21 cellular contexts compared by ENCODE assay signal in genomic region chr6:63492476-63492875, GRCh38.
A peak's percentile ranks its signal among the peaks of the same experiment; 100 is the strongest.
DNase-seq lines count a peak whose midpoint lies in the region; ATAC-seq, FAIRE-seq and TF ChIP-seq lines count a peak whose summit lies in the region.
"Had no signal": no experiment of that assay in that cellular context is flagged by ENCODE, and none has a peak within 500 bp of the region (broad histone marks: within the 10 kb centered on the region; RNA-seq: fewer than 3 reads in every experiment).

No MANE protein-coding gene starts in this region.

- DNase-seq in A549 (ENCODE audit: low read depth in 1 of 2, low spot score in 1 of 2), result peak in 1 of 2 experiments; percentile 12
- DNase-seq in HCT116 (ENCODE audit: low read depth, low spot score), result no peak
- DNase-seq in colonic mucosa, result no peak
- DNase-seq in pancreas, result no peak
- DNase-seq in activated T-cell treated with anti-CD3 and anti-CD28 coated beads, Interleukin-2, amount 50 U/mL, for 24 hours, result no peak
- no peak for DNase-seq in activated CD8-positive, alpha-beta memory T cell treated with anti-CD3 and anti-CD28 coated beads, Interleukin-2, amount 50 U/mL, for 4 hours
- DNase-seq in nephron progenitor cell, result no peak
- DNase-seq: DMS79; Karpas-422; MG63; NCI-H1048; NCI-H146; NCI-H2029 treated with DMSO at 0.1 percent for 48 hours; NCI-H748 treated with DMSO at 0.1 percent for 48 hours; NK-92 treated with Interleukin-12 subunit alpha and Interleukin-12 subunit beta, amount 100 ng/mL, for 24 hours; SHP77; SK-N-SH had no signal

- no peaks in the 10 kb centered on the region for H3K9me3 Mint-ChIP-seq in activated T-cell treated with anti-CD3 and anti-CD28 coated beads, Interleukin-2, amount 50 U/mL, for 24 hours
- H3K9me3 Mint-ChIP-seq in nephron progenitor cell, result no peaks in the 10 kb centered on the region
- H3K9me3 Mint-ChIP-seq: CD14-positive monocyte, IgD-negative memory B cell had no signal

- H3K27ac ChIP-seq in A549 (peak overlapping the region; percentile 58 to 78; a peak in 4 of 6 replicates), HCT116 (ENCODE audit: low read depth, low read length) (no peak overlapping the region), colonic mucosa (peak overlapping the region; percentile 19), pancreas (no peak overlapping the region)

- no peaks in the 10 kb centered on the region for H3K36me3 Mint-ChIP-seq in activated T-cell treated with anti-CD3 and anti-CD28 coated beads, Interleukin-2, amount 50 U/mL, for 24 hours (ENCODE audit: low read depth)
- no peaks in the 10 kb centered on the region for H3K36me3 Mint-ChIP-seq in nephron progenitor cell (ENCODE audit: low read depth)
- H3K36me3 Mint-ChIP-seq: CD14-positive monocyte, IgD-negative memory B cell had no signal

- no peak for TF ChIP-seq EP300 in A549 (IDR thresholded peaks at IDR 0.05)

- FAIRE-seq in A549 (lab: Jason Lieb, UNC) (no peak), pancreas (lab: Jason Lieb, UNC) (no peak)
- FAIRE-seq: HTR-8/SVneo had no signal

- H3K4me3 Mint-ChIP-seq in activated T-cell treated with anti-CD3 and anti-CD28 coated beads, Interleukin-2, amount 50 U/mL, for 24 hours, result no peak overlapping the region
- H3K4me3 Mint-ChIP-seq in nephron progenitor cell, result no peak overlapping the region
- H3K4me3 Mint-ChIP-seq: CD14-positive monocyte, IgD-negative memory B cell had no signal

- intact Hi-C loops in HCT116 (cut with micrococcal nuclease) (no loop called here), colonic mucosa (cut with DNase I) (no loop called here), pancreas (cut with DNase I) (no loop called here)

- ATAC-seq in A549 (peak in 1 of 2 experiments; percentile 40; a peak in 1 of 6 replicates), HCT116 (no peak), pancreas (peak; percentile 78 to 90 (median 84))

- H3K9me3 ChIP-seq in A549 (no peaks in the 10 kb centered on the region), HCT116 (ENCODE audit: control insufficient read depth in 1 of 2, insufficient read depth in 1 of 2, low read depth in 1 of 2, low read length in 2 of 2) (no peaks in the 10 kb centered on the region), colonic mucosa (no peaks in the 10 kb centered on the region), pancreas (no peaks in the 10 kb centered on the region)
- H3K9me3 ChIP-seq: HAP-1, MG63, SK-N-SH had no signal

- RAD21 ChIA-PET in HCT116 (lab: Charles Lee; ENCODE audit: low non-redundant PET in 1 of 2, low total read pairs in 2 of 2, uncharacterized antibody in 2 of 2, unreplicated experiment in 2 of 2), result no interaction called here

- no peak overlapping the region for H2AFZ ChIP-seq in HCT116 (ENCODE audit: low read depth, low read length, poor library complexity, severe bottlenecking)

- H3K27ac Mint-ChIP-seq in activated T-cell treated with anti-CD3 and anti-CD28 coated beads, Interleukin-2, amount 50 U/mL, for 24 hours, result no peak overlapping the region
- no peak overlapping the region for H3K27ac Mint-ChIP-seq in nephron progenitor cell
- H3K27ac Mint-ChIP-seq: CD14-positive monocyte, IgD-negative memory B cell had no signal

- CTCF ChIA-PET in A549 (lab: Yijun Ruan, JAX) (no interaction called here), HCT116 (lab: Charles Lee) (interaction anchor here (0.6 kb wide), 1 partner anchor 334 kb away, joined by 3 read pairs; no protein-coding TSS in a partner anchor)

- POLR2A ChIA-PET in A549 (lab: Yijun Ruan, JAX) (interaction anchor here (0.6 kb wide), 1 partner anchor 67 kb away, joined by 4 read pairs; no protein-coding TSS in a partner anchor), HCT116 (lab: Charles Lee) (interaction anchor here (1.1 kb wide), 1 partner anchor 12 kb away, joined by 3 read pairs; no protein-coding TSS in a partner anchor)

- H3K27me3 ChIP-seq in HCT116 (ENCODE audit: insufficient read depth, low read length), result no peaks in the 10 kb centered on the region
- H3K27me3 ChIP-seq in colonic mucosa, result no peaks in the 10 kb centered on the region
- no peaks in the 10 kb centered on the region for H3K27me3 ChIP-seq in pancreas
- H3K27me3 ChIP-seq: MG63 had no signal

- WGBS in A549 (ENCODE audit: missing lambda C conversion rate), result 15% methylated on average over 2 of the region's 2 CpGs
- 6 to 15% methylated on average over 2 of the region's 2 CpGs for WGBS in pancreas, 2 donors

- H3K4me1 ChIP-seq in A549 (peaks cover 50% of the 10 kb centered on the region), HCT116 (ENCODE audit: control insufficient read depth in 1 of 2, insufficient read depth in 2 of 2, low read length in 2 of 2) (peaks cover 11 to 51% of the 10 kb centered on the region in 2 experiments), colonic mucosa (no peaks in the 10 kb centered on the region), pancreas (peaks cover 4 to 8% (median 5%) of the 10 kb centered on the region in 3 donors)
- H3K4me1 ChIP-seq: HAP-1 had no signal

- no peaks in the 10 kb centered on the region for H3K36me3 ChIP-seq in HCT116 (ENCODE audit: control insufficient read depth in 1 of 2, insufficient read depth in 2 of 2, low read length in 2 of 2)
- H3K36me3 ChIP-seq in colonic mucosa, result no peaks in the 10 kb centered on the region
- H3K36me3 ChIP-seq in pancreas, result no peaks in the 10 kb centered on the region
- H3K36me3 ChIP-seq: HAP-1, MG63 had no signal

- H4K20me1 ChIP-seq in HCT116 (ENCODE audit: insufficient read depth), result no peaks in the 10 kb centered on the region

- H3K4me3 ChIP-seq in A549 (no peak overlapping the region), HCT116 (replicated peaks in 1 of 2; ENCODE audit: low read depth in 1 of 2, low read length in 2 of 2) (no peak overlapping the region), colonic mucosa (no peak overlapping the region), pancreas (no peak overlapping the region)
- H3K4me3 ChIP-seq: HAP-1, MG63 had no signal

- H3K4me2 ChIP-seq in A549 (peak overlapping the region; percentile 42; the same call in 2 of the 3 replicates), HCT116 (ENCODE audit: low read length) (0 out of 2 replicates have a peak overlapping the region, but pooled peaks have one; percentile 55)
- H3K4me2 ChIP-seq: SK-N-SH had no signal

- no TSS peak for BruUV-seq in HCT116 (replicated peaks; lab: Mats Ljungman, UMichigan)

- no peaks in the 10 kb centered on the region for H3K9me2 ChIP-seq in HCT116 (ENCODE audit: insufficient read depth)
- H3K9me2 ChIP-seq: SK-N-SH had no signal

- no peaks in the 10 kb centered on the region for H3K79me2 ChIP-seq in HCT116 (ENCODE audit: insufficient read depth, low read length)

- no peak for TF ChIP-seq POLR2A in A549 (IDR thresholded peaks at IDR 0.05; ENCODE audit: low read length)
- no peak for TF ChIP-seq POLR2A in HCT116 (IDR thresholded peaks at IDR 0.05; ENCODE audit: borderline replicate concordance, extremely low read depth, insufficient read depth, insufficient read length)

- no peaks in the 10 kb centered on the region for H3K27me3 Mint-ChIP-seq in activated T-cell treated with anti-CD3 and anti-CD28 coated beads, Interleukin-2, amount 50 U/mL, for 24 hours
- H3K27me3 Mint-ChIP-seq in nephron progenitor cell (ENCODE audit: low read depth, poor library complexity), result peaks cover 3% of the 10 kb centered on the region

- no peak overlapping the region for H3K9ac ChIP-seq in HCT116 (ENCODE audit: low read length)
- H3K9ac ChIP-seq in colonic mucosa (ENCODE audit: low read depth in 2 of 2, low read length in 2 of 2), result peak overlapping the region in 1 of 2 donors; percentile 42
- H3K9ac ChIP-seq: SK-N-SH had no signal

- TF ChIP-seq RAD21 in A549 (conservative IDR thresholded peaks at IDR 0.05 in 1 of 2, IDR thresholded peaks at IDR 0.05 in 1 of 2) (no peak), HCT116 (IDR thresholded peaks at IDR 0.05; ENCODE audit: low read depth) (no peak)

- TF ChIP-seq CTCF in A549 (IDR thresholded peaks at IDR 0.05) (no peak), HCT116 (IDR thresholded peaks at IDR 0.05 in 2 of 3, conservative IDR thresholded peaks at IDR 0.05 in 1 of 3; ENCODE audit: borderline replicate concordance in 1 of 3, insufficient read depth in 1 of 3, low read depth in 2 of 3, low read length in 2 of 3) (no peak), colonic mucosa (IDR thresholded peaks at IDR 0.05) (no peak), pancreas (IDR thresholded peaks at IDR 0.05) (no peak), nephron progenitor cell (IDR thresholded peaks at IDR 0.05) (no peak)

- H3K4me1 Mint-ChIP-seq in activated T-cell treated with anti-CD3 and anti-CD28 coated beads, Interleukin-2, amount 50 U/mL, for 24 hours (ENCODE audit: low read depth), result no peaks in the 10 kb centered on the region
- H3K4me1 Mint-ChIP-seq in nephron progenitor cell, result no peaks in the 10 kb centered on the region
- H3K4me1 Mint-ChIP-seq: CD14-positive monocyte, IgD-negative memory B cell had no signal

TF ChIP-seq in A549, 52 proteins besides CTCF, POLR2A, EP300 and RAD21 (continues in another document):
- TF ChIP-seq KDM1A (IDR thresholded peaks at IDR 0.05; ENCODE audit: low read depth) (no peak), ATOH8 (CRISPR knock-in tag; IDR thresholded peaks at IDR 0.05; ENCODE audit: low read depth) (no peak), JUNB (IDR thresholded peaks at IDR 0.05) (no peak), HDAC2 (IDR thresholded peaks at IDR 0.05) (no peak)

TF ChIP-seq in HCT116, 20 proteins besides CTCF, POLR2A, EP300 and RAD21 (continues in another document):
- no peak for TF ChIP-seq REST (IDR thresholded peaks at IDR 0.05; ENCODE audit: low read depth)

Comparison
In these comparisons a context has a peak if more than half of its experiments do, and no peak if none do; other contexts are left out.
1. H3K27ac ChIP-seq: peak in A549 (2 of 2) and colonic mucosa (single experiment); none in HCT116 (single experiment) and pancreas (0 of 4).